ENCODE assay signal across 8 cellular contexts in the genomic region with DNA sequence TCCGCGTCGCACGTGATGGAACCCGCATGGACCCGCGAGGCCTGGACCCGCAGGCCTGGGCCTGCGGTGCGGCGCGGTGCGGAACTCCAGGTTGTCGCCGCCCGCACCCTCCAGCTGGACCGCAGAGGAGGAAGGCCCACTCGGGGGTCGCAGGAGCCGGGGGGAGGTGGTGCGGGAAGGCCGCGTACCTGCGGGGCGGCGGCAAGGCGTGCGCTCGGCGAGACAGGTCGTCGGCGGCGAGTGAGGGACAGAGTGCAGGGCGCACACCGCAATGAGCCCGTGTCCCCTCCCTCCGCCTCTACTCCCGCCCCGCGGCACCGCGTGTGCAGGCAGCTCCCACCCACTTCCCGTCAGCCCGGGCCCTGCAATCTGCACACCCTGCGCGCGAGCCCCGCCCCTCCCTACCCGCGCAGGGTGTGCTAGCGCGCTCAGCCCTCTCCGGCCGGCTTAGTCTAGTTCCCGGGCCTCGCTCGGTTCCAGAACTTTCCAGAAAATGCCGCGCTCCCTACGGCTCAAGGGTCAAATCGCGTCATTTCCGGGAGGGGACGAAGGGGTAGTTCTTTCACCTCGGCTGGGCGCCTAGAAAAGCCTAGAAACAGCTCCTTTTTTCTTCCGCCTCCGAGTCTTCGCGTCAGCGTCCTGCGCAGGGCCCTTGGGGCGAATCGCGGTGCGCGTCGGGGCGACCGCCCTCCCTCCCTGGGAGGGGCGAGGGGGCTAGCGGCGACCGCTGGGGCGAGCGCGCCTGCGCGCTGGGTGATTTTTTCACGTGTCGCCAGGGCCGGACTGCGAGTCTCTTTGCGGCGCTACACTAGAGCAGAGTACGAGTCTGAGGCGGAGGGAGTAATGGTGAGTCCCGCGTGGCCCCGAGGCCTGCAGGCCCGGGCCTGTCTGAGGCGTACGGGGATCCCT. TPM values are rescaled to one million over a fixed set of nuclear protein-coding genes. Genes with fewer than 3 reads are reported as not detected.
A peak's percentile ranks its signal among the peaks of the same experiment; 100 is the strongest.
DNase-seq lines count a peak whose midpoint lies in the region; ATAC-seq and TF ChIP-seq lines count a peak whose summit lies in the region.

A gene (minus strand): TSS at position 247 of the 909 bp plus-strand sequence. CDS start 992 bp downstream, outside the sequence.
A gene (plus strand): TSS at position 786 of the 909 bp plus-strand sequence. CDS start 58 bp downstream, at position 844.

- peaks cover 90% of the 10 kb centered on the region for H3K36me3 Mint-ChIP-seq in WTC11

- H3K27me3 Mint-ChIP-seq in WTC11 (ENCODE audit: low read depth), result no peaks in the 10 kb centered on the region; the same call in 1 of the 2 replicates

- peak within 1 kb of the TSS; percentile 91 for H3K27ac ChIP-seq in AG04450 (ENCODE audit: low read depth, low read length)

- peak; percentile 98 for DNase-seq in AG04450 (ENCODE audit: low read depth, low spot score)
- DNase-seq in NCI-H226, result peak; percentile 100
- peak; percentile 96 for DNase-seq in WTC11 (ENCODE audit: low spot score)
- DNase-seq in cardiac fibroblast (ENCODE audit: low read depth in 2 of 2), result peak; percentile 100
- DNase-seq in iPS-NIHi7 (ENCODE audit: extremely low spot score), result peak; percentile 94
- peak; percentile 99 for DNase-seq in smooth muscle cell of the brain vasculature (ENCODE audit: low read depth, low spot score)

- TF ChIP-seq CTCF in AG04450 (IDR thresholded peaks at IDR 0.05; ENCODE audit: low read depth, low read length), result no peak
- no peak for TF ChIP-seq CTCF in WTC11 (IDR thresholded peaks at IDR 0.05)
- no peak for TF ChIP-seq CTCF in cardiac fibroblast (IDR thresholded peaks at IDR 0.05; ENCODE audit: low read depth, low read length)

- no peaks in the 10 kb centered on the region; the same call in 1 of the 2 replicates for H3K9me3 ChIP-seq in AG04450 (ENCODE audit: control insufficient read depth, insufficient read depth, low read length)

- no peaks in the 10 kb centered on the region for H3K27me3 ChIP-seq in AG04450 (ENCODE audit: control insufficient read depth, insufficient read depth, low read length)

- CTCF ChIA-PET in AG04450 (lab: Charles Lee) (no interaction called here), WTC11 (lab: Charles Lee) (interaction anchor here (0.6 to 1.0 kb wide), 4 partner anchors 8 to 205 kb away, joined by 3 to 6 read pairs (median 4); a partner anchor contains a TSS)

- POLR2A ChIA-PET in AG04450 (lab: Yijun Ruan, JAX), result interaction anchor here (0.6 to 4.3 kb wide), 13 partner anchors 8 to 207 kb away, joined by 3 to 47 read pairs (median 6); a partner anchor contains a TSS
- POLR2A ChIA-PET in WTC11 (lab: Charles Lee), result interaction anchor here (0.5 to 5.0 kb wide), 21 partner anchors 9 to 205 kb away, joined by 3 to 64 read pairs (median 5); a partner anchor contains a TSS

- H3K4me1 Mint-ChIP-seq in WTC11, result peaks cover 50% of the 10 kb centered on the region

- peak within 1 kb of the TSS; percentile 97 for H3K27ac Mint-ChIP-seq in WTC11

- H3K4me3 Mint-ChIP-seq in WTC11, result peak within 1 kb of the TSS; percentile 91

- H3K4me3 ChIP-seq in AG04450 (ENCODE audit: low read depth, low read length) (peak within 1 kb of the TSS; percentile 87), cardiac fibroblast (replicated peaks in 1 of 2; ENCODE audit: low read depth in 2 of 2, low read length in 2 of 2) (peak within 1 kb of the TSS; percentile 81 to 85)

- H3K9me3 Mint-ChIP-seq in WTC11, result no peaks in the 10 kb centered on the region

- peak; percentile 86 for ATAC-seq in GM18909 (IDR thresholded peaks at IDR 0.05; ENCODE audit: poor library complexity, unreplicated experiment)
- peak; percentile 83 for ATAC-seq in HG03175 (IDR thresholded peaks at IDR 0.05; ENCODE audit: unreplicated experiment)
- ATAC-seq in WTC11, result peak; percentile 89

TF ChIP-seq in WTC11, 78 proteins besides CTCF, POLR2A, EP300 and RAD21 (continues in another document):
- TF ChIP-seq CREM (CRISPR knock-in tag; IDR thresholded peaks at IDR 0.05), result peak; percentile 93
- TF ChIP-seq, protein P1, sequence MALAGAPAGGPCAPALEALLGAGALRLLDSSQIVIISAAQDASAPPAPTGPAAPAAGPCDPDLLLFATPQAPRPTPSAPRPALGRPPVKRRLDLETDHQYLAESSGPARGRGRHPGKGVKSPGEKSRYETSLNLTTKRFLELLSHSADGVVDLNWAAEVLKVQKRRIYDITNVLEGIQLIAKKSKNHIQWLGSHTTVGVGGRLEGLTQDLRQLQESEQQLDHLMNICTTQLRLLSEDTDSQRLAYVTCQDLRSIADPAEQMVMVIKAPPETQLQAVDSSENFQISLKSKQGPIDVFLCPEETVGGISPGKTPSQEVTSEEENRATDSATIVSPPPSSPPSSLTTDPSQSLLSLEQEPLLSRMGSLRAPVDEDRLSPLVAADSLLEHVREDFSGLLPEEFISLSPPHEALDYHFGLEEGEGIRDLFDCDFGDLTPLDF (CRISPR knock-in tag; IDR thresholded peaks at IDR 0.05), result 0 out of 2 replicates have a peak, but pooled peaks have one; percentile 73
- TF ChIP-seq, protein P2, sequence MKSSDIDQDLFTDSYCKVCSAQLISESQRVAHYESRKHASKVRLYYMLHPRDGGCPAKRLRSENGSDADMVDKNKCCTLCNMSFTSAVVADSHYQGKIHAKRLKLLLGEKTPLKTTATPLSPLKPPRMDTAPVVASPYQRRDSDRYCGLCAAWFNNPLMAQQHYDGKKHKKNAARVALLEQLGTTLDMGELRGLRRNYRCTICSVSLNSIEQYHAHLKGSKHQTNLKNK (CRISPR knock-in tag; IDR thresholded peaks at IDR 0.05), result no peak
- TF ChIP-seq, protein P3, sequence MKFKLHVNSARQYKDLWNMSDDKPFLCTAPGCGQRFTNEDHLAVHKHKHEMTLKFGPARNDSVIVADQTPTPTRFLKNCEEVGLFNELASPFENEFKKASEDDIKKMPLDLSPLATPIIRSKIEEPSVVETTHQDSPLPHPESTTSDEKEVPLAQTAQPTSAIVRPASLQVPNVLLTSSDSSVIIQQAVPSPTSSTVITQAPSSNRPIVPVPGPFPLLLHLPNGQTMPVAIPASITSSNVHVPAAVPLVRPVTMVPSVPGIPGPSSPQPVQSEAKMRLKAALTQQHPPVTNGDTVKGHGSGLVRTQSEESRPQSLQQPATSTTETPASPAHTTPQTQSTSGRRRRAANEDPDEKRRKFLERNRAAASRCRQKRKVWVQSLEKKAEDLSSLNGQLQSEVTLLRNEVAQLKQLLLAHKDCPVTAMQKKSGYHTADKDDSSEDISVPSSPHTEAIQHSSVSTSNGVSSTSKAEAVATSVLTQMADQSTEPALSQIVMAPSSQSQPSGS (CRISPR knock-in tag; IDR thresholded peaks at IDR 0.05; ENCODE audit: borderline replicate concordance, low read depth), result 0 out of 2 replicates have a peak, but pooled peaks have one; percentile 48
- TF ChIP-seq, protein P4, sequence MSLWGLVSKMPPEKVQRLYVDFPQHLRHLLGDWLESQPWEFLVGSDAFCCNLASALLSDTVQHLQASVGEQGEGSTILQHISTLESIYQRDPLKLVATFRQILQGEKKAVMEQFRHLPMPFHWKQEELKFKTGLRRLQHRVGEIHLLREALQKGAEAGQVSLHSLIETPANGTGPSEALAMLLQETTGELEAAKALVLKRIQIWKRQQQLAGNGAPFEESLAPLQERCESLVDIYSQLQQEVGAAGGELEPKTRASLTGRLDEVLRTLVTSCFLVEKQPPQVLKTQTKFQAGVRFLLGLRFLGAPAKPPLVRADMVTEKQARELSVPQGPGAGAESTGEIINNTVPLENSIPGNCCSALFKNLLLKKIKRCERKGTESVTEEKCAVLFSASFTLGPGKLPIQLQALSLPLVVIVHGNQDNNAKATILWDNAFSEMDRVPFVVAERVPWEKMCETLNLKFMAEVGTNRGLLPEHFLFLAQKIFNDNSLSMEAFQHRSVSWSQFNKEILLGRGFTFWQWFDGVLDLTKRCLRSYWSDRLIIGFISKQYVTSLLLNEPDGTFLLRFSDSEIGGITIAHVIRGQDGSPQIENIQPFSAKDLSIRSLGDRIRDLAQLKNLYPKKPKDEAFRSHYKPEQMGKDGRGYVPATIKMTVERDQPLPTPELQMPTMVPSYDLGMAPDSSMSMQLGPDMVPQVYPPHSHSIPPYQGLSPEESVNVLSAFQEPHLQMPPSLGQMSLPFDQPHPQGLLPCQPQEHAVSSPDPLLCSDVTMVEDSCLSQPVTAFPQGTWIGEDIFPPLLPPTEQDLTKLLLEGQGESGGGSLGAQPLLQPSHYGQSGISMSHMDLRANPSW (CRISPR knock-in tag; conservative IDR thresholded peaks at IDR 0.05; ENCODE audit: low read depth), result no peak
- TF ChIP-seq, protein P5, sequence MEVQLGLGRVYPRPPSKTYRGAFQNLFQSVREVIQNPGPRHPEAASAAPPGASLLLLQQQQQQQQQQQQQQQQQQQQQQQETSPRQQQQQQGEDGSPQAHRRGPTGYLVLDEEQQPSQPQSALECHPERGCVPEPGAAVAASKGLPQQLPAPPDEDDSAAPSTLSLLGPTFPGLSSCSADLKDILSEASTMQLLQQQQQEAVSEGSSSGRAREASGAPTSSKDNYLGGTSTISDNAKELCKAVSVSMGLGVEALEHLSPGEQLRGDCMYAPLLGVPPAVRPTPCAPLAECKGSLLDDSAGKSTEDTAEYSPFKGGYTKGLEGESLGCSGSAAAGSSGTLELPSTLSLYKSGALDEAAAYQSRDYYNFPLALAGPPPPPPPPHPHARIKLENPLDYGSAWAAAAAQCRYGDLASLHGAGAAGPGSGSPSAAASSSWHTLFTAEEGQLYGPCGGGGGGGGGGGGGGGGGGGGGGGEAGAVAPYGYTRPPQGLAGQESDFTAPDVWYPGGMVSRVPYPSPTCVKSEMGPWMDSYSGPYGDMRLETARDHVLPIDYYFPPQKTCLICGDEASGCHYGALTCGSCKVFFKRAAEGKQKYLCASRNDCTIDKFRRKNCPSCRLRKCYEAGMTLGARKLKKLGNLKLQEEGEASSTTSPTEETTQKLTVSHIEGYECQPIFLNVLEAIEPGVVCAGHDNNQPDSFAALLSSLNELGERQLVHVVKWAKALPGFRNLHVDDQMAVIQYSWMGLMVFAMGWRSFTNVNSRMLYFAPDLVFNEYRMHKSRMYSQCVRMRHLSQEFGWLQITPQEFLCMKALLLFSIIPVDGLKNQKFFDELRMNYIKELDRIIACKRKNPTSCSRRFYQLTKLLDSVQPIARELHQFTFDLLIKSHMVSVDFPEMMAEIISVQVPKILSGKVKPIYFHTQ (CRISPR knock-in tag; IDR thresholded peaks at IDR 0.05), result no peak
- TF ChIP-seq NR1H2 (CRISPR knock-in tag; IDR thresholded peaks at IDR 0.05), result 0 out of 2 replicates have a peak, but pooled peaks have one; percentile 33

RNA-seq across cellular contexts. Expression of the first gene that starts in this region (rescaled TPM):
- 216 and 283 TPM in 2 replicates for polyA plus RNA-seq in AG04450 (2011; rRNA removed)
- 148 and 206 TPM in 2 replicates for polyA minus RNA-seq in AG04450 (2011; rRNA and poly(A)+ RNA removed)
- total RNA-seq in WTC11 (2021), result 995 to 1,024 TPM (median 1,000 TPM) in 3 replicates

RNA-seq across cellular contexts. Expression of the second gene that starts in this region (rescaled TPM):
- 81.2 and 134 TPM in 2 replicates for polyA plus RNA-seq in AG04450 (2011; rRNA removed)
- polyA minus RNA-seq in AG04450 (2011; rRNA and poly(A)+ RNA removed), result 10.2 and 24.1 TPM in 2 replicates
- total RNA-seq in WTC11 (2021), result 333 to 372 TPM (median 366 TPM) in 3 replicates

Comparison
In these comparisons a context has a peak if more than half of its experiments do, and no peak if none do; other contexts are left out.
1. Peak in every context shown above with its lines: DNase-seq, ATAC-seq, H3K4me3 ChIP-seq and H3K27ac ChIP-seq.